Comparison of ENCODE assay signal across 8 cellular contexts in genomic region chr3:119809249-119810017, GRCh38. TPM values are rescaled to one million over a fixed set of nuclear protein-coding genes. Genes with fewer than 3 reads are reported as not detected.
DNase-seq lines count a peak whose midpoint lies in the region; ATAC-seq, FAIRE-seq and TF ChIP-seq lines count a peak whose summit lies in the region.

No MANE protein-coding gene starts in this region.

- peaks cover 8 to 12% of the 10 kb centered on the region in 2 donors for H3K4me1 Mint-ChIP-seq in effector memory CD8-positive, alpha-beta T cell (ENCODE audit: low read depth in 2 of 2)

- in situ Hi-C loops in gastrocnemius medialis (cut with MboI; ENCODE audit: low sequenced_read_pairs in 4 of 4) = no loop called here

- H3K4me3 Mint-ChIP-seq in effector memory CD8-positive, alpha-beta T cell = peak overlapping the region; percentile 88 to 95

- H3K9me3 Mint-ChIP-seq in effector memory CD8-positive, alpha-beta T cell = no peaks in the 10 kb centered on the region

- no peak for TF ChIP-seq POLR2A in gastrocnemius medialis (IDR thresholded peaks at IDR 0.05)

- H3K27ac ChIP-seq in gastrocnemius medialis = no peak overlapping the region

- no peaks in the 10 kb centered on the region for H3K27me3 ChIP-seq in gastrocnemius medialis

- H3K4me3 ChIP-seq in AG10803 (ENCODE audit: low read length) (peak overlapping the region; percentile 58), gastrocnemius medialis (peak overlapping the region; percentile 46 to 59 (median 52)), mucosa of descending colon (no peak overlapping the region)

- peak overlapping the region; percentile 89 to 92 for H3K27ac Mint-ChIP-seq in effector memory CD8-positive, alpha-beta T cell

- H3K9me3 ChIP-seq in gastrocnemius medialis (no peaks in the 10 kb centered on the region), mucosa of descending colon (no peaks in the 10 kb centered on the region)

- no peaks in the 10 kb centered on the region for H3K4me1 ChIP-seq in gastrocnemius medialis
- H3K4me1 ChIP-seq in mucosa of descending colon (ENCODE audit: low read depth) = no peaks in the 10 kb centered on the region

- FAIRE-seq in GM19239 (lab: Jason Lieb, UNC) = peak; percentile 40

- H3K27me3 Mint-ChIP-seq in effector memory CD8-positive, alpha-beta T cell = peaks cover 7 to 8% of the 10 kb centered on the region in 2 donors

- DNase-seq in AG10803 (ENCODE audit: low read depth) (no peak), GM19239 (ENCODE audit: insufficient read length, low spot score) (peak; percentile 60), gastrocnemius medialis (no peak), HT-29 (ENCODE audit: low spot score) (no peak), mucosa of descending colon (no peak)
- DNase-seq in effector memory CD8-positive, alpha-beta T cell = no peak
- DNase-seq in activated effector memory CD4-positive, alpha-beta T cell treated with anti-CD3 and anti-CD28 coated beads, Interleukin-2, amount 50 U/mL, for 16 hours = no peak

- H3K36me3 ChIP-seq in gastrocnemius medialis (no peaks in the 10 kb centered on the region), mucosa of descending colon (ENCODE audit: low read depth) (no peaks in the 10 kb centered on the region)

- ATAC-seq in HG03342 (IDR thresholded peaks at IDR 0.05; ENCODE audit: unreplicated experiment) = peak; percentile 48
- ATAC-seq in effector memory CD8-positive, alpha-beta T cell (replicated peaks) = peak; percentile 11
- no peak for ATAC-seq in gastrocnemius medialis
- no peak for ATAC-seq in mucosa of descending colon

- peaks cover 2% of the 10 kb centered on the region for H3K36me3 Mint-ChIP-seq in effector memory CD8-positive, alpha-beta T cell (ENCODE audit: insufficient read depth)

- intact Hi-C loops in gastrocnemius medialis (cut with DNase I; ENCODE audit: low total_unique reads) (no loop called here), mucosa of descending colon (cut with DNase I, micrococcal nuclease) (no loop called here)

- TF ChIP-seq CTCF in AG10803 (conservative IDR thresholded peaks at IDR 0.05; ENCODE audit: low read length) = no peak
- TF ChIP-seq CTCF in gastrocnemius medialis (IDR thresholded peaks at IDR 0.05 in 4 of 5, conservative IDR thresholded peaks at IDR 0.05 in 1 of 5) = no peak
- no peak for TF ChIP-seq CTCF in mucosa of descending colon (IDR thresholded peaks at IDR 0.05)

RNA-seq across cellular contexts. Expression of gene NR1I2, which starts 27.5 kb away (rescaled TPM):
- total RNA-seq in gastrocnemius medialis = under 1 TPM in 2 of 4 donors, not detected in 2; 0.17 to 0.18 TPM
- total RNA-seq in HT-29 (2014; rRNA removed; shearing (Covaris generic)) = 0.08 TPM in 1 of 2 replicates, not detected in the other
- 100 to 1,000 TPM in 1 of 3 donors, 10 to 100 TPM in 2; 62.9 to 141 (median 79.1) TPM for total RNA-seq in mucosa of descending colon

Comparison
In these comparisons a context has a peak if more than half of its experiments do, and no peak if none do; other contexts are left out.
1. ATAC-seq: peak in HG03342 (single experiment) and effector memory CD8-positive, alpha-beta T cell (single experiment); none in gastrocnemius medialis (0 of 2) and mucosa of descending colon (single experiment).
2. RNA of gene NR1I2, which starts 27.5 kb away (total RNA-seq): 62.9 to 141 TPM in mucosa of descending colon; 0.17 to 0.18 TPM in gastrocnemius medialis and 0.08 TPM in HT-29; every median in the first group is over 10 times any median in the second.